In the genomic region with DNA sequence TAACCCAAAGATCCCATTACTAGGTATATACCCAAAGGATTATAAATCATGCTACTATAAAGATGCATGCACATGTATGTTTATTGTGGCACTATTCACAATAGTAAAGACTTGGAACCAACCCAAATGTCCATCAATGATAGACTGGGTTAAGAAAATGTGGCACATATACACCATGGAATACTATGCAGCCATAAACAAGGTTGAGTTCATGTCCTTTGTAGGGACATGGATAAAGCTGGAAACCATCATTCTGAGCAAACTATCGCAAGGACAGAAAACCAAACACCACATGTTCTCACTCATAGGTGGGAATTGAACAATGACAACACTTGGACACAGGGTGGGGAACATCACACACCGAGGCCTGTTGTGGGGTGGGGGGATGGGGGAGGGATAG, we compare ENCODE assay signal across 14 cellular contexts. TPM values are rescaled to one million over a fixed set of nuclear protein-coding genes. Genes with fewer than 3 reads are reported as not detected.
"Had no signal": no experiment of that assay in that cellular context is flagged by ENCODE, and none has a peak within 500 bp of the region (broad histone marks: within the 10 kb centered on the region; RNA-seq: fewer than 3 reads in every experiment).

No MANE protein-coding gene starts in this region.

RNA-seq across cellular contexts. Expression of a gene that starts 4.4 kb away (rescaled TPM):
- total RNA-seq: stomach, subcutaneous adipose tissue, temporal lobe, testis, thoracic aorta, thyroid gland, tibial nerve, transverse colon, upper lobe of left lung, upper lobe of right lung, ureter, urinary bladder, uterus, vagina had no signal
- polyA plus RNA-seq: stomach, urinary bladder had no signal

RNA-seq across cellular contexts. Expression of a gene that starts 9.1 kb away (rescaled TPM):
- total RNA-seq: stomach, subcutaneous adipose tissue, temporal lobe, testis, thyroid gland, tibial nerve, transverse colon, upper lobe of left lung, upper lobe of right lung, ureter, urinary bladder, uterus, vagina had no signal
- polyA plus RNA-seq: stomach, urinary bladder had no signal

RNA-seq across cellular contexts. Expression of a gene that starts 50.7 kb away (rescaled TPM):
- total RNA-seq: upper lobe of right lung had no signal
